ENCODE assay signal across 9 cellular contexts in the genomic region with DNA sequence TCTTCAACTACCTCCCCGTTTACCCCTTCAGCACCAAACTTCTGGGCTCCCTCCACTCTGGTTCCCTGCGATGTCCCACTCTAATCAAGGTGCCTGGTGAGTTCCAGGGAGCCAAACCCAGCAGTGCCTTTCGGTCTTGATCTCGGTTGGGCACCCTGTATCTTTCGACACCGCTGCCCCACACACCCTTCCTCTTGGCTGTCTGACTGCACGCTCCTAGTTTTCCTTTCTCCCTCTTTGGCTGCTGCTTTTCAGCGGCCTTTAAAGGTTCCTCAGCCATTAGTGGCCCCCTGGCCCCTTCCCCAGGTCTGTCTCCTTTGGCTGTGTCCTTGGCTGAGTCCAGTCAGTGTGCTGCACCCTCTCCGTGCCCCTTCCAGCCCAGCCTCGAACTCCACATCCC. TPM values are rescaled to one million over a fixed set of nuclear protein-coding genes. Genes with fewer than 3 reads are reported as not detected.
A peak's percentile ranks its signal among the peaks of the same experiment; 100 is the strongest.
DNase-seq lines count a peak whose midpoint lies in the region; ATAC-seq and TF ChIP-seq lines count a peak whose summit lies in the region.
"Had no signal": no experiment of that assay in that cellular context is flagged by ENCODE, and none has a peak within 500 bp of the region (broad histone marks: within the 10 kb centered on the region; RNA-seq: fewer than 3 reads in every experiment).

No MANE protein-coding gene starts in this region.

- H3K4me3 ChIP-seq in coronary artery, result peak overlapping the region; percentile 87

- H3K9me3 Mint-ChIP-seq in stimulated activated naive CD8-positive, alpha-beta T cell treated with anti-CD3 and anti-CD28 coated beads, Interleukin-15, Interleukin-2, amounts not matched to agents 100 ng/mL and 50 ng/mL, for 24 hours, result no peaks in the 10 kb centered on the region
- H3K9me3 Mint-ChIP-seq in naive B cell, result no peaks in the 10 kb centered on the region

- ATAC-seq in stimulated activated naive CD8-positive, alpha-beta T cell treated with anti-CD3 and anti-CD28 coated beads, Interleukin-15, Interleukin-2, amounts not matched to agents 100 U/mL and 50 U/mL, for 24 hours, result no peak
- ATAC-seq in naive B cell (ENCODE audit: low read depth in 2 of 2) (no peak), GM18873 (IDR thresholded peaks at IDR 0.05; ENCODE audit: low FRiP score, unreplicated experiment) (no peak)

- H3K4me1 Mint-ChIP-seq in stimulated activated naive CD8-positive, alpha-beta T cell treated with anti-CD3 and anti-CD28 coated beads, Interleukin-15, Interleukin-2, amounts not matched to agents 100 ng/mL and 50 ng/mL, for 24 hours (ENCODE audit: low read depth), result peaks cover 31% of the 10 kb centered on the region
- peaks cover 33 to 39% (median 37%) of the 10 kb centered on the region in 3 donors for H3K4me1 Mint-ChIP-seq in naive B cell

- H3K27me3 Mint-ChIP-seq in stimulated activated naive CD8-positive, alpha-beta T cell treated with anti-CD3 and anti-CD28 coated beads, Interleukin-15, Interleukin-2, amounts not matched to agents 100 ng/mL and 50 ng/mL, for 24 hours, result no peaks in the 10 kb centered on the region
- H3K27me3 Mint-ChIP-seq in naive B cell, result no peaks in the 10 kb centered on the region

- TF ChIP-seq CTCF in coronary artery (IDR thresholded peaks at IDR 0.05), result no peak

- peaks cover 26% of the 10 kb centered on the region for H3K36me3 Mint-ChIP-seq in stimulated activated naive CD8-positive, alpha-beta T cell treated with anti-CD3 and anti-CD28 coated beads, Interleukin-15, Interleukin-2, amounts not matched to agents 100 ng/mL and 50 ng/mL, for 24 hours (ENCODE audit: low read depth)
- H3K36me3 Mint-ChIP-seq in naive B cell, result peaks cover 0 to 7% of the 10 kb centered on the region in 2 donors

- DNase-seq in stimulated activated naive CD8-positive, alpha-beta T cell treated with anti-CD3 and anti-CD28 coated beads, Interleukin-15, Interleukin-2, amounts not matched to agents 100 U/mL and 50 U/mL, for 24 hours, result no peak
- DNase-seq in coronary artery (ENCODE audit: low spot score) (no peak), naive B cell (no peak), DMS 273 treated with DMSO at 0.1 percent for 48 hours (lab: John Stamatoyannopoulos, UW) (no peak), ecto neural progenitor cell (ENCODE audit: low spot score) (no peak), 8988T (no peak)
- DNase-seq: NCI-H2107 had no signal

- peak overlapping the region; percentile 12 for H3K4me3 Mint-ChIP-seq in stimulated activated naive CD8-positive, alpha-beta T cell treated with anti-CD3 and anti-CD28 coated beads, Interleukin-15, Interleukin-2, amounts not matched to agents 100 ng/mL and 50 ng/mL, for 24 hours
- H3K4me3 Mint-ChIP-seq in naive B cell, result peak overlapping the region; percentile 74 to 95 (median 90)

- peak overlapping the region; percentile 93 to 98 for H3K27ac ChIP-seq in coronary artery

- H3K27ac Mint-ChIP-seq in stimulated activated naive CD8-positive, alpha-beta T cell treated with anti-CD3 and anti-CD28 coated beads, Interleukin-15, Interleukin-2, amounts not matched to agents 100 ng/mL and 50 ng/mL, for 24 hours, result peak overlapping the region; percentile 69
- peak overlapping the region in 5 of 6 donors; percentile 77 to 95 (median 86) for H3K27ac Mint-ChIP-seq in naive B cell

RNA-seq across cellular contexts. Expression of a gene that starts 0.8 kb away (rescaled TPM):
- polyA plus RNA-seq in naive B cell (ENCODE audit: low read depth in 6 of 6), result 1 to 10 TPM in 5 of 6 donors, not detected in 1; 2.7 to 7.6 (median 3.4) TPM

RNA-seq across cellular contexts. Expression of a gene that starts 18.0 kb away (rescaled TPM):
- 100 to 1,000 TPM; 263 to 316 (median 286) TPM for polyA plus RNA-seq in naive B cell (ENCODE audit: low read depth in 6 of 6)

RNA-seq across cellular contexts. Expression of a gene that starts 18.6 kb away (rescaled TPM):
- polyA plus RNA-seq in naive B cell (ENCODE audit: low read depth in 6 of 6), result 10 to 100 TPM; 39.7 to 67.1 (median 45.6) TPM

RNA-seq across cellular contexts. Expression of a gene that starts 33.0 kb away (rescaled TPM):
- polyA plus RNA-seq in naive B cell (ENCODE audit: low read depth in 6 of 6), result 10 to 100 TPM; 56.7 to 76.4 (median 65.2) TPM

RNA-seq across cellular contexts. Expression of a gene that starts 41.1 kb away (rescaled TPM):
- 1 to 10 TPM in 3 of 6 donors, under 1 TPM in 2, not detected in 1; 0.26 to 2.3 (median 1.2) TPM for polyA plus RNA-seq in naive B cell (ENCODE audit: low read depth in 6 of 6)
